In the genomic region with DNA sequence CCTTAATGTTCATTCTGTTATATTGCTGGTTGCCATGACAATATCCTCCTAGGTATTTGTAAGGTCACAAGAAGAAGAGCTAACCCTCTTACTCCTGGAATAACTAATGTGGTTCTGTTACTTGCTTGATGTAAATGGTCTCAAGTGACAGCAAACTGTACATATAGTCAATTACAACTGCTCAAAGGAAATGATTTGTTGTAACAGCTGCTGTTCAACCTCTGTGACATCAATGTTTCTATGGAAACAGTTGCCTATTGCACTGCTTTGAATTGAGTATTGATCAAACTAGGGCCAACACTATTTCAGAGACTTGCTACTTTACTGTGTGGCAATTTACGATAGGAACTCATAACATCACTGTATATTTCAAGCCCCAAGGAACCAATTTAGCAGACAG, we compare ENCODE assay signal across 23 cellular contexts.
DNase-seq lines count a peak whose midpoint lies in the region; ATAC-seq and TF ChIP-seq lines count a peak whose summit lies in the region.
"Had no signal": no experiment of that assay in that cellular context is flagged by ENCODE, and none has a peak within 500 bp of the region (broad histone marks: within the 10 kb centered on the region; RNA-seq: fewer than 3 reads in every experiment).

No MANE protein-coding gene starts in this region.

- H3K4me3 ChIP-seq in brain microvascular endothelial cell (ENCODE audit: low read depth, low read length): no peak overlapping the region
- H3K4me3 ChIP-seq: BLaER1, cardiac muscle cell, lower lobe of right lung, neural progenitor cell, thyroid gland had no signal

- H3K36me3 Mint-ChIP-seq in glutamatergic neuron (ENCODE audit: unreplicated experiment) (no peaks in the 10 kb centered on the region), type B pancreatic cell (no peaks in the 10 kb centered on the region), HFFc6 (ENCODE audit: low read depth) (no peaks in the 10 kb centered on the region)
- H3K36me3 Mint-ChIP-seq: activated naive CD4-positive, alpha-beta T cell treated with anti-CD3 and anti-CD28 coated beads, Interleukin-2, amount 50 U/mL, for 24 hours; neural progenitor cell had no signal

- peaks cover under 1% of the 10 kb centered on the region for H3K9me3 Mint-ChIP-seq in glutamatergic neuron (ENCODE audit: unreplicated experiment)
- H3K9me3 Mint-ChIP-seq in type B pancreatic cell: no peaks in the 10 kb centered on the region
- H3K9me3 Mint-ChIP-seq in HFFc6: peaks cover 8% of the 10 kb centered on the region
- H3K9me3 Mint-ChIP-seq: activated CD4-positive, alpha-beta T cell treated with anti-CD3 and anti-CD28 coated beads, Interleukin-2, amount 10 ng/mL, durations not matched to agents 24 days and 14 days; activated naive CD4-positive, alpha-beta T cell treated with anti-CD3 and anti-CD28 coated beads, Interleukin-2, amount 50 U/mL, for 24 hours; neural progenitor cell had no signal

- H3K36me3 ChIP-seq in brain microvascular endothelial cell (replicated peaks): no peaks in the 10 kb centered on the region
- H3K36me3 ChIP-seq: BLaER1, cardiac muscle cell, lower lobe of right lung, neural progenitor cell, thyroid gland had no signal

- DNase-seq in DMS53 treated with DMSO at 0.1 percent for 48 hours (lab: John Stamatoyannopoulos, UW; ENCODE audit: unreplicated experiment): peak; percentile 88
- DNase-seq in NCI-H1930 (lab: John Stamatoyannopoulos, UW): peak; percentile 90 to 93
- DNase-seq in NCI-H345 treated with DMSO at 0.1 percent for 48 hours (lab: John Stamatoyannopoulos, UW; ENCODE audit: unreplicated experiment): peak; percentile 18
- no peak for DNase-seq in glutamatergic neuron
- DNase-seq in type B pancreatic cell (ENCODE audit: extremely low spot score, unreplicated experiment): no peak
- DNase-seq in brain microvascular endothelial cell: no peak
- no peak for DNase-seq in HFFc6
- DNase-seq: activated CD4-positive, alpha-beta T cell treated with anti-CD3 and anti-CD28 coated beads, Interleukin-2, amount 10 ng/mL, durations not matched to agents 24 days and 14 days; cortex of kidney; kidney; lower lobe of right lung; NCI-H1694; NCI-H526 treated with DMSO at 0.1 percent for 48 hours; stimulated activated CD4-positive, alpha-beta T cell treated with anti-CD3 and anti-CD28 coated beads, Interleukin-15, amount 100 ng/mL, for 24 hours; stimulated activated naive CD8-positive, alpha-beta T cell treated with anti-CD3 and anti-CD28 coated beads, Interleukin-15, Interleukin-2, amounts not matched to agents 100 U/mL and 50 U/mL, for 24 hours; thyroid gland had no signal

- TF ChIP-seq CTCF in glutamatergic neuron (IDR thresholded peaks at IDR 0.05; ENCODE audit: partially characterized antibody, unreplicated experiment) (no peak), type B pancreatic cell (conservative IDR thresholded peaks at IDR 0.05) (no peak), brain microvascular endothelial cell (IDR thresholded peaks at IDR 0.05; ENCODE audit: low read depth, low read length, missing control alignments) (no peak), HFFc6 (IDR thresholded peaks at IDR 0.05) (no peak)

- no peak overlapping the region for H3K27ac ChIP-seq in brain microvascular endothelial cell
- H3K27ac ChIP-seq: BLaER1, cardiac muscle cell, lower lobe of right lung, neural progenitor cell, thyroid gland, VCaP had no signal

- H3K27me3 Mint-ChIP-seq in glutamatergic neuron (ENCODE audit: unreplicated experiment) (peaks cover 7% of the 10 kb centered on the region), type B pancreatic cell (peaks cover 30% of the 10 kb centered on the region), HFFc6 (ENCODE audit: insufficient read depth) (no peaks in the 10 kb centered on the region)
- H3K27me3 Mint-ChIP-seq: activated naive CD4-positive, alpha-beta T cell treated with anti-CD3 and anti-CD28 coated beads, Interleukin-2, amount 50 U/mL, for 24 hours had no signal

- H3K4me1 Mint-ChIP-seq in glutamatergic neuron (ENCODE audit: low read depth, unreplicated experiment): peaks cover 14% of the 10 kb centered on the region
- peaks cover 9% of the 10 kb centered on the region for H3K4me1 Mint-ChIP-seq in type B pancreatic cell (ENCODE audit: unreplicated experiment)
- no peaks in the 10 kb centered on the region for H3K4me1 Mint-ChIP-seq in HFFc6 (ENCODE audit: low read depth)
- H3K4me1 Mint-ChIP-seq: activated CD4-positive, alpha-beta T cell treated with anti-CD3 and anti-CD28 coated beads, Interleukin-2, amount 10 ng/mL, durations not matched to agents 24 days and 14 days; activated naive CD4-positive, alpha-beta T cell treated with anti-CD3 and anti-CD28 coated beads, Interleukin-2, amount 50 U/mL, for 24 hours; neural progenitor cell had no signal

- in situ Hi-C loops in brain microvascular endothelial cell (cut with HindIII; ENCODE audit: low pct_ligation_motif_present, low sequenced_read_pairs): no loop called here

- H3K27ac Mint-ChIP-seq in glutamatergic neuron (ENCODE audit: unreplicated experiment) (peak overlapping the region; percentile 80), type B pancreatic cell (no peak overlapping the region), HFFc6 (no peak overlapping the region)
- H3K27ac Mint-ChIP-seq: activated CD4-positive, alpha-beta T cell treated with anti-CD3 and anti-CD28 coated beads, Interleukin-2, amount 10 ng/mL, durations not matched to agents 24 days and 14 days; activated naive CD4-positive, alpha-beta T cell treated with anti-CD3 and anti-CD28 coated beads, Interleukin-2, amount 50 U/mL, for 24 hours; neural progenitor cell had no signal

- H3K4me3 Mint-ChIP-seq in glutamatergic neuron (ENCODE audit: unreplicated experiment) (peak overlapping the region; percentile 62), type B pancreatic cell (no peak overlapping the region), HFFc6 (no peak overlapping the region)
- H3K4me3 Mint-ChIP-seq: activated CD4-positive, alpha-beta T cell treated with anti-CD3 and anti-CD28 coated beads, Interleukin-2, amount 10 ng/mL, durations not matched to agents 24 days and 14 days; activated naive CD4-positive, alpha-beta T cell treated with anti-CD3 and anti-CD28 coated beads, Interleukin-2, amount 50 U/mL, for 24 hours; neural progenitor cell had no signal

- ATAC-seq in GM19035 (IDR thresholded peaks at IDR 0.05; ENCODE audit: unreplicated experiment): no peak
- ATAC-seq: lower lobe of right lung; sciatic nerve; stimulated activated naive CD8-positive, alpha-beta T cell treated with anti-CD3 and anti-CD28 coated beads, Interleukin-15, Interleukin-2, amounts not matched to agents 100 U/mL and 50 U/mL, for 24 hours had no signal

- H3K27me3 ChIP-seq in brain microvascular endothelial cell (replicated peaks): no peaks in the 10 kb centered on the region
- H3K27me3 ChIP-seq: BLaER1, neural progenitor cell, thyroid gland had no signal

Comparison
In these comparisons a context has a peak if more than half of its experiments do, and no peak if none do; other contexts are left out.
1. DNase-seq: peak in DMS53 treated with DMSO at 0.1 percent for 48 hours (single experiment), NCI-H1930 (2 of 2) and NCI-H345 treated with DMSO at 0.1 percent for 48 hours (single experiment); none in glutamatergic neuron (single experiment), type B pancreatic cell (single experiment), brain microvascular endothelial cell (single experiment) and HFFc6 (single experiment).